In genomic region chr2:57437077-57437476, GRCh38 we compare ENCODE assay signal across 25 cellular contexts.
"Had no signal": no experiment of that assay in that cellular context is flagged by ENCODE, and none has a peak within 500 bp of the region (broad histone marks: within the 10 kb centered on the region; RNA-seq: fewer than 3 reads in every experiment).

No MANE protein-coding gene starts in this region.

- H3K4me3 Mint-ChIP-seq: dendritic cell treated with granulocyte-macrophage colony-stimulating factor and Interleukin-4, amounts not matched to agents 40 ng/mL and 50 ng/mL, for 4 days; effector memory CD8-positive, alpha-beta T cell; endodermal cell had no signal

- H2AFZ ChIP-seq: hepatocyte had no signal

- DNase-seq: colonic mucosa; cortex of kidney; dermis blood vessel endothelial cell; dorsolateral prefrontal cortex; effector CD4-positive, alpha-beta T cell; effector CD8-positive, alpha-beta T cell; effector memory CD4-positive, alpha-beta T cell; effector memory CD8-positive, alpha-beta T cell; endodermal cell; erythroblast; esophagus squamous epithelium; foreskin fibroblast; foreskin keratinocyte; foreskin melanocyte; gastrocnemius medialis; head of caudate nucleus; heart left ventricle; heart right ventricle had no signal

- H3K4me3 ChIP-seq: colonic mucosa, coronary artery, dorsolateral prefrontal cortex, esophagus muscularis mucosa, esophagus squamous epithelium, gastrocnemius medialis, gastroesophageal sphincter, heart left ventricle, heart right ventricle, hepatocyte had no signal

- H3K27ac Mint-ChIP-seq: dendritic cell treated with granulocyte-macrophage colony-stimulating factor and Interleukin-4, amounts not matched to agents 40 ng/mL and 50 ng/mL, for 4 days; effector memory CD8-positive, alpha-beta T cell; endodermal cell had no signal

- H3K4me1 ChIP-seq: colonic mucosa, esophagus muscularis mucosa, esophagus squamous epithelium, foreskin keratinocyte, gastrocnemius medialis, gastroesophageal sphincter, heart left ventricle, heart right ventricle had no signal

- H3K27me3 ChIP-seq: colonic mucosa, dorsolateral prefrontal cortex, esophagus muscularis mucosa, esophagus squamous epithelium, foreskin keratinocyte, gastrocnemius medialis, gastroesophageal sphincter, heart left ventricle, heart right ventricle, hepatocyte had no signal

- H3K36me3 ChIP-seq: colonic mucosa, esophagus muscularis mucosa, esophagus squamous epithelium, gastrocnemius medialis, gastroesophageal sphincter, heart left ventricle, heart right ventricle had no signal

- H3K9me3 Mint-ChIP-seq: dendritic cell treated with granulocyte-macrophage colony-stimulating factor and Interleukin-4, amounts not matched to agents 40 ng/mL and 50 ng/mL, for 4 days; endodermal cell had no signal

- H3K9me3 ChIP-seq: colonic mucosa, esophagus muscularis mucosa, esophagus squamous epithelium, gastrocnemius medialis, gastroesophageal sphincter, heart left ventricle, heart right ventricle had no signal

- H3K27ac ChIP-seq: colonic mucosa, coronary artery, dorsolateral prefrontal cortex, epithelial cell of prostate, esophagus muscularis mucosa, esophagus squamous epithelium, foreskin keratinocyte, gastrocnemius medialis, gastroesophageal sphincter, heart left ventricle, heart right ventricle, hepatocyte had no signal

- H3K79me2 ChIP-seq: hepatocyte had no signal

- H3K27me3 Mint-ChIP-seq: dendritic cell treated with granulocyte-macrophage colony-stimulating factor and Interleukin-4, amounts not matched to agents 40 ng/mL and 50 ng/mL, for 4 days; effector memory CD8-positive, alpha-beta T cell had no signal

- ATAC-seq: effector memory CD8-positive, alpha-beta T cell; esophagus mucosa; foreskin keratinocyte; gastrocnemius medialis; gastroesophageal sphincter; heart left ventricle; heart right ventricle had no signal

- H3K4me2 ChIP-seq: hepatocyte had no signal
